ENCODE assay signal across 15 cellular contexts in the genomic region with DNA sequence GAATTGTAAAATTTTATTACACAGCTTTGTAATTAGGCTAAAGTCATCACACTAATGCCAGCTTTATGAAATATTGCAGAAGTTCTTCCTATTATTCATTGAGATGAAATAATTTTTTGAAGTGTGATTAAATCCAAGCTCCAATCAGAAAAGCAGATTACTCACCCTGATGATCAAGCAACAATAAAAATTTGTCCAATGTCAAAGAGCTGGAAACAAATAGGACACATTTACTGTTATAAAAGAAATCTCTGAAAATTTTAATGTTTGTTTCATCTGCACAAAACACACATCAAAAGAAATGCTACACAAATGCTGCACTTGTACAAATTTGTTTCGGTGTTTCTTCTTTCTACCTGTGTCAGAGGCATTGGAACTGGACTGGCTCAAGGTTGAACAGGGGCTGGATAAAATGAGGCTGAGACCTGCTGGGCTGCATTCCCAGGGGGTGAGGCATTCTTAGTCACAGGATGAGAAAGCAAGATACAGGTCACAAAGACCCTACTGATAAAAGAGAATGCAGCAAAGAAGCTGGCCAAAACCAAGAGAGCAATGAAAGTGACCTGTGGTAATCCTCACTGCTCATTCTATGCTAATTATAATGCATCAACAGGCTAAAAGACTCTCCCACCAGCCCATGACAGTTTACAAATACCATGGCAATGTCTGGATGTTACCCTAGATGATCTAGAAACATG.
A peak's percentile ranks its signal among the peaks of the same experiment; 100 is the strongest.
DNase-seq lines count a peak whose midpoint lies in the region; ATAC-seq, FAIRE-seq and TF ChIP-seq lines count a peak whose summit lies in the region.
"Had no signal": no experiment of that assay in that cellular context is flagged by ENCODE, and none has a peak within 500 bp of the region (broad histone marks: within the 10 kb centered on the region; RNA-seq: fewer than 3 reads in every experiment).

No MANE protein-coding gene starts in this region.

- BruUV-seq in Panc1 (replicated peaks; lab: Mats Ljungman, UMichigan): no TSS peak

- H2BK5ac ChIP-seq in neuronal stem cell (ENCODE audit: low read length): no peak overlapping the region

- H4K91ac ChIP-seq in neuronal stem cell (ENCODE audit: low read depth, low read length, poor library complexity): no peak overlapping the region

- peaks cover 0 to 7% (median 4%) of the 10 kb centered on the region in 5 donors for H3K9me3 Mint-ChIP-seq in CD8-positive, alpha-beta memory T cell

- H3K79me1 ChIP-seq in neuronal stem cell (ENCODE audit: low read depth, low read length): no peaks in the 10 kb centered on the region

- no peak overlapping the region for H2AK5ac ChIP-seq in neuronal stem cell (ENCODE audit: low read depth, low read length)

- H3K9ac ChIP-seq in neuronal stem cell (ENCODE audit: low read depth, low read length, poor library complexity): no peak overlapping the region

- H3K4me2 ChIP-seq in neuronal stem cell (ENCODE audit: insufficient read depth, low read length, poor library complexity, severe bottlenecking): no peak overlapping the region

- CTCF ChIA-PET in Panc1 (lab: Charles Lee): no interaction called here
- CTCF ChIA-PET in CD8-positive, alpha-beta memory T cell (lab: Charles Lee): no interaction called here

- H2AFZ ChIP-seq in neuronal stem cell (ENCODE audit: low read length): peak overlapping the region; percentile 1

- no CpG with 5 or more reads among the region's 1 CpG for WGBS in neuronal stem cell (ENCODE audit: extremely low coverage in 2 of 2, insufficient read length in 2 of 2, insufficient replicate concordance in 1 of 2), 2 donors

- H2BK12ac ChIP-seq in neuronal stem cell (ENCODE audit: low read length): no peak overlapping the region

- no peaks in the 10 kb centered on the region for H3K36me3 ChIP-seq in Panc1 (ENCODE audit: control insufficient read depth, insufficient read depth, low read length)
- H3K36me3 ChIP-seq in neuronal stem cell (replicated peaks in 1 of 2; ENCODE audit: control insufficient read depth in 2 of 2, insufficient read depth in 2 of 2, low read length in 2 of 2): no peaks in the 10 kb centered on the region
- H3K36me3 ChIP-seq in CD8-positive, alpha-beta memory T cell (ENCODE audit: insufficient read depth, low read length): no peaks in the 10 kb centered on the region

- no peak overlapping the region for H3K4me3 Mint-ChIP-seq in CD8-positive, alpha-beta memory T cell
- H3K4me3 Mint-ChIP-seq: CD14-positive monocyte, T-helper 17 cell had no signal

- no peak overlapping the region for H3K27ac Mint-ChIP-seq in CD8-positive, alpha-beta memory T cell
- H3K27ac Mint-ChIP-seq: CD14-positive monocyte, naive B cell, T-helper 17 cell had no signal

- POLR2A ChIA-PET in Panc1 (lab: Charles Lee): no interaction called here
- POLR2A ChIA-PET in CD8-positive, alpha-beta memory T cell (lab: Charles Lee): no interaction called here

- H3K4me3 ChIP-seq in Panc1 (ENCODE audit: low read depth in 2 of 2, low read length in 2 of 2) (no peak overlapping the region), neuronal stem cell (ENCODE audit: low read length in 2 of 2) (no peak overlapping the region)
- no peak overlapping the region for H3K4me3 ChIP-seq in CD8-positive, alpha-beta memory T cell (ENCODE audit: low read length)

- H3K27ac ChIP-seq in Panc1 (ENCODE audit: low read length) (no peak overlapping the region), neuronal stem cell (replicated peaks; ENCODE audit: low read length) (no peak overlapping the region)
- H3K27ac ChIP-seq in CD8-positive, alpha-beta memory T cell (ENCODE audit: low read depth, low read length): no peak overlapping the region

- TF ChIP-seq CTCF in Panc1 (IDR thresholded peaks at IDR 0.05): no peak

- intact Hi-C loops in Panc1 (cut with micrococcal nuclease; ENCODE audit: unreplicated experiment): no loop called here

- no peak overlapping the region for H4K8ac ChIP-seq in neuronal stem cell (ENCODE audit: low read depth, low read length)

- no peaks in the 10 kb centered on the region for H3K9me3 ChIP-seq in Panc1 (ENCODE audit: control insufficient read depth, insufficient read depth, low read depth, low read length)
- H3K9me3 ChIP-seq in neuronal stem cell (replicated peaks in 1 of 2; ENCODE audit: control insufficient read depth in 2 of 2, insufficient read depth in 1 of 2, low read depth in 1 of 2, low read length in 2 of 2): no peaks in the 10 kb centered on the region
- no peaks in the 10 kb centered on the region for H3K9me3 ChIP-seq in CD8-positive, alpha-beta memory T cell (ENCODE audit: low read length)

- H3K4ac ChIP-seq in neuronal stem cell (ENCODE audit: low read length): no peak overlapping the region

- no peaks in the 10 kb centered on the region for H3K36me3 Mint-ChIP-seq in CD8-positive, alpha-beta memory T cell
- H3K36me3 Mint-ChIP-seq: CD14-positive monocyte, naive B cell had no signal

- H3K4me1 ChIP-seq in Panc1 (ENCODE audit: control insufficient read depth, insufficient read depth, low read length) (no peaks in the 10 kb centered on the region), neuronal stem cell (ENCODE audit: control insufficient read depth in 2 of 2, insufficient read depth in 1 of 2, low read depth in 1 of 2, low read length in 2 of 2) (peaks cover 0 to 4% of the 10 kb centered on the region in 2 donors)
- no peaks in the 10 kb centered on the region for H3K4me1 ChIP-seq in CD8-positive, alpha-beta memory T cell (ENCODE audit: insufficient read depth, low read length)

- H2BK120ac ChIP-seq in neuronal stem cell (ENCODE audit: low read depth, low read length): no peak overlapping the region

- FAIRE-seq in endometrium (lab: Jason Lieb, UNC): peak; percentile 45

- H3K14ac ChIP-seq in neuronal stem cell (ENCODE audit: low read length): no peak overlapping the region

- in situ Hi-C loops in Panc1 (cut with HindIII; ENCODE audit: low pct_unique_long_range_greater_than_20kb, low sequenced_read_pairs): no loop called here

- ATAC-seq in Panc1 (peak; percentile 87), HG03520 (IDR thresholded peaks at IDR 0.05; ENCODE audit: unreplicated experiment) (no peak)
- ATAC-seq: T-helper 17 cell had no signal

- no peak overlapping the region for H3K18ac ChIP-seq in neuronal stem cell (ENCODE audit: low read length)

- H3K27me3 ChIP-seq in Panc1 (ENCODE audit: control insufficient read depth, insufficient read depth, low read length): no peaks in the 10 kb centered on the region
- H3K27me3 ChIP-seq in neuronal stem cell (ENCODE audit: control insufficient read depth in 3 of 3, insufficient read depth in 3 of 3, low read depth in 1 of 3, low read length in 3 of 3): no peaks in the 10 kb centered on the region
- H3K27me3 ChIP-seq in CD8-positive, alpha-beta memory T cell (ENCODE audit: insufficient read depth, low read length, poor library complexity, severe bottlenecking): no peaks in the 10 kb centered on the region

- no peak overlapping the region for H2BK15ac ChIP-seq in neuronal stem cell (ENCODE audit: low read length)

- H3K27me3 Mint-ChIP-seq in CD8-positive, alpha-beta memory T cell: peaks cover 0 to 2% of the 10 kb centered on the region in 2 donors
- H3K27me3 Mint-ChIP-seq: naive B cell, T-helper 17 cell had no signal

- no peak overlapping the region for H3K23ac ChIP-seq in neuronal stem cell (ENCODE audit: low read depth, low read length, poor library complexity)

- H3K4me1 Mint-ChIP-seq in CD8-positive, alpha-beta memory T cell: no peaks in the 10 kb centered on the region
- H3K4me1 Mint-ChIP-seq: naive B cell, T-helper 17 cell had no signal

- DNase-seq in EL (peak; percentile 63), Panc1 (ENCODE audit: low read depth, low spot score) (peak; percentile 35), neuronal stem cell (ENCODE audit: low spot score) (no peak), NCI-H69 (lab: John Stamatoyannopoulos, UW) (no peak)
- DNase-seq in activated naive CD4-positive, alpha-beta T cell treated with Interleukin-2 at 50 U/mL for 16 hours: no peak
- DNase-seq in CD8-positive, alpha-beta memory T cell: no peak
- DNase-seq: aorta; MM.1S; naive B cell; NCI-H748 treated with DMSO at 0.1 percent for 48 hours; stimulated activated CD4-positive, alpha-beta T cell treated with anti-CD3 and anti-CD28 coated beads, Interleukin-2, amount 100 ng/mL, for 24 hours; T-helper 17 cell had no signal

Comparison
In these comparisons a context has a peak if more than half of its experiments do, and no peak if none do; other contexts are left out.
1. DNase-seq: peak in EL (single experiment) and Panc1 (single experiment); none in neuronal stem cell (single experiment), NCI-H69 (single experiment), activated naive CD4-positive, alpha-beta T cell treated with Interleukin-2 at 50 U/mL for 16 hours (single experiment) and CD8-positive, alpha-beta memory T cell (0 of 5).